ENCODE assay signal across 11 cellular contexts in genomic region chr12:75489187-75489586, GRCh38. TPM values are rescaled to one million over a fixed set of nuclear protein-coding genes. Genes with fewer than 3 reads are reported as not detected.
DNase-seq lines count a peak whose midpoint lies in the region; ATAC-seq and TF ChIP-seq lines count a peak whose summit lies in the region.
"Had no signal": no experiment of that assay in that cellular context is flagged by ENCODE, and none has a peak within 500 bp of the region (broad histone marks: within the 10 kb centered on the region; RNA-seq: fewer than 3 reads in every experiment).

No MANE protein-coding gene starts in this region.

- H3K4me3 Mint-ChIP-seq in endothelial cell (ENCODE audit: unreplicated experiment) = no peak overlapping the region
- H3K4me3 Mint-ChIP-seq in stimulated activated naive CD8-positive, alpha-beta T cell treated with anti-CD3 and anti-CD28 coated beads, Interleukin-15, amount 100 ng/mL, for 72 hours = peak overlapping the region; percentile 16 to 44

- TF ChIP-seq CTCF in Panc1 (IDR thresholded peaks at IDR 0.05) (no peak), endothelial cell (IDR thresholded peaks at IDR 0.05; ENCODE audit: unreplicated experiment) (no peak), MM.1S (IDR thresholded peaks at IDR 0.05; ENCODE audit: low read length) (no peak)

- H3K4me3 ChIP-seq in Panc1 (ENCODE audit: low read depth in 2 of 2, low read length in 2 of 2) (no peak overlapping the region), MM.1S (ENCODE audit: low read length) (no peak overlapping the region)
- H3K4me3 ChIP-seq: HAP-1, sigmoid colon, upper lobe of right lung had no signal

- CTCF ChIA-PET in Panc1 (lab: Charles Lee) = no interaction called here

- H3K4me1 Mint-ChIP-seq in endothelial cell (ENCODE audit: unreplicated experiment) = peaks cover 11% of the 10 kb centered on the region
- H3K4me1 Mint-ChIP-seq in stimulated activated naive CD8-positive, alpha-beta T cell treated with anti-CD3 and anti-CD28 coated beads, Interleukin-15, amount 100 ng/mL, for 72 hours = peaks cover 30% of the 10 kb centered on the region

- intact Hi-C loops in Right ventricle myocardium inferior (cut with DNase I) = loop anchor here (5.0 kb wide), 1 partner anchor 157 kb away; the partner anchor contains the start of genes CAPS2 and GLIPR1L1
- intact Hi-C loops in left ventricle myocardium superior (cut with micrococcal nuclease) = no loop called here
- intact Hi-C loops in Panc1 (cut with micrococcal nuclease; ENCODE audit: unreplicated experiment) = loop anchor here (10.0 kb wide), 2 partner anchors 154 to 794 kb away; partner anchors contain the start of genes CAPS2 and GLIPR1L1

- H3K27ac ChIP-seq in Panc1 (ENCODE audit: low read length) = peak overlapping the region; percentile 87
- H3K27ac ChIP-seq in MM.1S (ENCODE audit: low read length) = no peak overlapping the region
- H3K27ac ChIP-seq: upper lobe of right lung had no signal

- peaks cover 37% of the 10 kb centered on the region for H3K4me1 ChIP-seq in Panc1 (ENCODE audit: control insufficient read depth, insufficient read depth, low read length)
- H3K4me1 ChIP-seq in MM.1S (ENCODE audit: low read length) = no peaks in the 10 kb centered on the region
- H3K4me1 ChIP-seq: HAP-1, upper lobe of right lung had no signal

- no peak overlapping the region for H3K9ac ChIP-seq in MM.1S (ENCODE audit: low read length)

- no peaks in the 10 kb centered on the region for H3K9me2 ChIP-seq in MM.1S (replicated peaks; ENCODE audit: insufficient read depth, low read length)

- BruUV-seq in Panc1 (replicated peaks; lab: Mats Ljungman, UMichigan) = no TSS peak

- H2AFZ ChIP-seq in MM.1S (ENCODE audit: low read length) = no peak overlapping the region

- H4K20me1 ChIP-seq in MM.1S (ENCODE audit: insufficient read depth, low read length) = no peaks in the 10 kb centered on the region

- no peaks in the 10 kb centered on the region for H3K79me2 ChIP-seq in MM.1S (ENCODE audit: low read length)

- H3K36me3 Mint-ChIP-seq in endothelial cell (ENCODE audit: low read depth, unreplicated experiment) = no peaks in the 10 kb centered on the region

- ATAC-seq in Right ventricle myocardium inferior (peak; percentile 34), left ventricle myocardium superior (no peak), Panc1 (peak; percentile 22; the same call in 1 of the 2 replicates)
- peak; percentile 4 for ATAC-seq in stimulated activated naive CD8-positive, alpha-beta T cell treated with anti-CD3 and anti-CD28 coated beads, Interleukin-15, amount 100 ng/mL, for 72 hours

- in situ Hi-C loops in Panc1 (cut with HindIII; ENCODE audit: low pct_unique_long_range_greater_than_20kb, low sequenced_read_pairs) = no loop called here

- H3K9me3 ChIP-seq in Panc1 (ENCODE audit: control insufficient read depth, insufficient read depth, low read depth, low read length) (no peaks in the 10 kb centered on the region), MM.1S (replicated peaks; ENCODE audit: insufficient read depth, low read length) (no peaks in the 10 kb centered on the region)
- H3K9me3 ChIP-seq: HAP-1, sigmoid colon, upper lobe of right lung had no signal

- H3K36me3 ChIP-seq in Panc1 (ENCODE audit: control insufficient read depth, insufficient read depth, low read length) = no peaks in the 10 kb centered on the region
- no peaks in the 10 kb centered on the region for H3K36me3 ChIP-seq in MM.1S (replicated peaks; ENCODE audit: insufficient read depth, low read length)
- H3K36me3 ChIP-seq: HAP-1 had no signal

- H3K27me3 Mint-ChIP-seq in endothelial cell (ENCODE audit: unreplicated experiment) = peaks cover 2% of the 10 kb centered on the region
- no peaks in the 10 kb centered on the region for H3K27me3 Mint-ChIP-seq in stimulated activated naive CD8-positive, alpha-beta T cell treated with anti-CD3 and anti-CD28 coated beads, Interleukin-15, amount 100 ng/mL, for 72 hours

- no peak overlapping the region for H3K4me2 ChIP-seq in MM.1S (ENCODE audit: low read depth, low read length)

- DNase-seq in Right ventricle myocardium inferior (ENCODE audit: missing footprints) (no peak), left ventricle myocardium superior (no peak), Panc1 (ENCODE audit: low read depth, low spot score) (no peak), endothelial cell (ENCODE audit: low spot score) (no peak), DMS53 (lab: John Stamatoyannopoulos, UW) (no peak), MM.1S (no peak)
- DNase-seq in stimulated activated naive CD8-positive, alpha-beta T cell treated with anti-CD3 and anti-CD28 coated beads, Interleukin-15, amount 100 ng/mL, for 72 hours = no peak
- DNase-seq in stimulated activated naive CD4-positive, alpha-beta T cell treated with Interleukin-2 at 50 U/mL for 16 hours (lab: John Stamatoyannopoulos, UW) = no peak
- DNase-seq: sigmoid colon, upper lobe of right lung had no signal

- POLR2A ChIA-PET in Panc1 (lab: Charles Lee) = interaction anchor here (0.6 kb wide), 1 partner anchor 530 kb away, joined by 4 read pairs; no protein-coding TSS in a partner anchor

- peak overlapping the region; percentile 33 for H3K27ac Mint-ChIP-seq in endothelial cell (ENCODE audit: unreplicated experiment)
- H3K27ac Mint-ChIP-seq in stimulated activated naive CD8-positive, alpha-beta T cell treated with anti-CD3 and anti-CD28 coated beads, Interleukin-15, amount 100 ng/mL, for 72 hours = peak overlapping the region in 1 of 2 donors; percentile 1

- H3K27me3 ChIP-seq in Panc1 (ENCODE audit: control insufficient read depth, insufficient read depth, low read length) = no peaks in the 10 kb centered on the region
- H3K27me3 ChIP-seq in MM.1S (replicated peaks; ENCODE audit: insufficient read depth, low read length) = no peaks in the 10 kb centered on the region
- H3K27me3 ChIP-seq: sigmoid colon, upper lobe of right lung had no signal

- no peaks in the 10 kb centered on the region; the same call in 1 of the 2 replicates for H3F3A ChIP-seq in MM.1S (ENCODE audit: insufficient read depth, low read length)

- H3K9me3 Mint-ChIP-seq in endothelial cell (ENCODE audit: unreplicated experiment) = no peaks in the 10 kb centered on the region
- no peaks in the 10 kb centered on the region for H3K9me3 Mint-ChIP-seq in stimulated activated naive CD8-positive, alpha-beta T cell treated with anti-CD3 and anti-CD28 coated beads, Interleukin-15, amount 100 ng/mL, for 72 hours

RNA-seq across cellular contexts. Expression of gene GLIPR1, which starts 8.6 kb away (rescaled TPM):
- total RNA-seq in Right ventricle myocardium inferior (12.2 TPM), left ventricle myocardium superior (8.8 TPM), Panc1 (2021; ENCODE audit: unreplicated experiment) (11.5 TPM), endothelial cell (ENCODE audit: unreplicated experiment) (0.38 TPM)
- polyA plus RNA-seq in Panc1 (2012; ENCODE audit: insufficient read length) = 9.7 TPM

RNA-seq across cellular contexts. Expression of gene KRR1, which starts 22.2 kb away (rescaled TPM):
- total RNA-seq in Right ventricle myocardium inferior (31.1 TPM), left ventricle myocardium superior (29.7 TPM), Panc1 (2021; ENCODE audit: unreplicated experiment) (161 TPM), endothelial cell (ENCODE audit: unreplicated experiment) (53.2 TPM)
- 60.4 TPM for polyA plus RNA-seq in Panc1 (2012; ENCODE audit: insufficient read length)
